Comparison of ENCODE assay signal across 8 cellular contexts in genomic region chr20:34522969-34523871, GRCh38. TPM values are rescaled to one million over a fixed set of nuclear protein-coding genes. Genes with fewer than 3 reads are reported as not detected.
A peak's percentile ranks its signal among the peaks of the same experiment; 100 is the strongest.
DNase-seq lines count a peak whose midpoint lies in the region; ATAC-seq and TF ChIP-seq lines count a peak whose summit lies in the region.

No MANE protein-coding gene starts in this region.

- H3F3A ChIP-seq in SU-DHL-6 (ENCODE audit: insufficient read depth) = no peaks in the 10 kb centered on the region

- H4K20me1 ChIP-seq in SU-DHL-6 (ENCODE audit: low read depth, low read length) = no peaks in the 10 kb centered on the region

- no peaks in the 10 kb centered on the region for H3K27me3 ChIP-seq in SU-DHL-6 (ENCODE audit: low read length)

- in situ Hi-C loops in Caki2 (cut with HindIII; ENCODE audit: low pct_unique_long_range_greater_than_20kb, low sequenced_read_pairs) = loop anchor here (5.0 kb wide), 1 partner anchor 71 kb away; no protein-coding TSS in a partner anchor
- in situ Hi-C loops in astrocyte of the cerebellum (cut with HindIII; ENCODE audit: low sequenced_read_pairs) = no loop called here

- peaks cover 67% of the 10 kb centered on the region for H3K79me2 ChIP-seq in SU-DHL-6 (ENCODE audit: insufficient read depth, low read length)

- no peak overlapping the region for H2AFZ ChIP-seq in SU-DHL-6 (ENCODE audit: low read depth, low read length, severe bottlenecking)

- no peak overlapping the region for H3K4me3 ChIP-seq in SU-DHL-6 (ENCODE audit: insufficient read depth, low read length, poor library complexity, severe bottlenecking)
- no peak overlapping the region for H3K4me3 ChIP-seq in astrocyte of the cerebellum (ENCODE audit: low read depth, low read length)

- TF ChIP-seq CTCF in SU-DHL-6 (IDR thresholded peaks at IDR 0.05; ENCODE audit: insufficient read depth, low read length, poor library complexity, severe bottlenecking) (peak; percentile 31), astrocyte of the cerebellum (IDR thresholded peaks at IDR 0.05; ENCODE audit: low read depth, low read length, missing control alignments) (peak; percentile 74)

- H3K9me2 ChIP-seq in SU-DHL-6 (replicated peaks; ENCODE audit: insufficient read depth, low read length) = no peaks in the 10 kb centered on the region

- no peaks in the 10 kb centered on the region for H3K9me3 ChIP-seq in SU-DHL-6 (ENCODE audit: insufficient read depth, low read length)

- no peak overlapping the region for H3K9ac ChIP-seq in SU-DHL-6 (ENCODE audit: low read length)

- ATAC-seq in HG03135 (IDR thresholded peaks at IDR 0.05; ENCODE audit: unreplicated experiment) (no peak), GM18858 (IDR thresholded peaks at IDR 0.05; ENCODE audit: unreplicated experiment) (no peak)

- no peaks in the 10 kb centered on the region for H3K36me3 ChIP-seq in SU-DHL-6 (ENCODE audit: low read length)

- no peak overlapping the region for H3K4me2 ChIP-seq in SU-DHL-6 (ENCODE audit: low read depth, low read length, poor library complexity, severe bottlenecking)

- DNase-seq in Caki2 (ENCODE audit: low read depth) (peak; percentile 75), HuH-7.5 (ENCODE audit: low spot score) (peak; percentile 71), astrocyte of the cerebellum (ENCODE audit: low read depth) (peak; percentile 40), iris pigment epithelial cell (ENCODE audit: low read depth) (peak; percentile 71)
- DNase-seq in stimulated activated CD4-positive, alpha-beta T cell treated with anti-CD3 and anti-CD28 coated beads, Interleukin-15, amount 100 ng/mL, for 24 hours = peak; percentile 66

- no peak overlapping the region for H3K27ac ChIP-seq in SU-DHL-6 (ENCODE audit: low read depth, low read length)

RNA-seq across cellular contexts. Expression of gene DYNLRB1, which starts 7.0 kb away (rescaled TPM):
- 150 and 180 TPM in 2 replicates for total RNA-seq in Caki2 (2014; rRNA removed; shearing (Covaris generic); ENCODE audit: low replicate concordance)

RNA-seq across cellular contexts. Expression of gene MAP1LC3A, which starts 35.3 kb away (rescaled TPM):
- not detected in 2 replicates for total RNA-seq in Caki2 (2014; rRNA removed; shearing (Covaris generic); ENCODE audit: low replicate concordance)
